7 cellular contexts compared by ENCODE assay signal in genomic region chr1:201719812-201720521, GRCh38.
DNase-seq lines count a peak whose midpoint lies in the region; TF ChIP-seq lines count a peak whose summit lies in the region.

No MANE protein-coding gene starts in this region.

- TF ChIP-seq EP300 in transverse colon (IDR thresholded peaks at IDR 0.05; ENCODE audit: low read depth): no peak

- H3K27me3 ChIP-seq in ectodermal cell (ENCODE audit: control insufficient read depth, insufficient read depth, low read length, poor library complexity, severe bottlenecking): no peaks in the 10 kb centered on the region
- H3K27me3 ChIP-seq in transverse colon: no peaks in the 10 kb centered on the region

- intact Hi-C loops in transverse colon (cut with DNase I; ENCODE audit: low total_unique reads): no loop called here

- peak overlapping the region; percentile 9 for H3K27ac ChIP-seq in ectodermal cell (ENCODE audit: insufficient read depth, low read depth, low read length, poor library complexity, severe bottlenecking)
- H3K27ac ChIP-seq in mesodermal cell (ENCODE audit: low read depth, low read length, severe bottlenecking): peak overlapping the region; percentile 95
- peak overlapping the region; percentile 69 to 87 (median 78) for H3K27ac ChIP-seq in transverse colon

- TF ChIP-seq CTCF in transverse colon (IDR thresholded peaks at IDR 0.05): no peak

- no peak overlapping the region for H3K4me3 ChIP-seq in ectodermal cell (ENCODE audit: insufficient read depth, low read depth, low read length)
- no peak overlapping the region for H3K4me3 ChIP-seq in mesodermal cell (ENCODE audit: extremely low read depth, insufficient read depth, low read length, poor library complexity, severe bottlenecking)
- H3K4me3 ChIP-seq in transverse colon: no peak overlapping the region

- peak; percentile 42 for DNase-seq in NCI-H2171 (lab: John Stamatoyannopoulos, UW)
- peak; percentile 56 for DNase-seq in transverse colon
- no peak for DNase-seq in activated T-cell treated with anti-CD3 and anti-CD28 coated beads for 4 hours
- DNase-seq in activated CD4-positive, alpha-beta T cell treated with anti-CD3 and anti-CD28 coated beads for 48 hours: no peak
- DNase-seq in stimulated activated CD4-positive, alpha-beta T cell treated with anti-CD3 and anti-CD28 coated beads, Interleukin-2, amount 100 ng/mL, for 24 hours: no peak

- in situ Hi-C loops in transverse colon (cut with MboI; ENCODE audit: low pct_ligation_motif_present in 1 of 4, low pct_unique_long_range_greater_than_20kb in 1 of 4, low sequenced_read_pairs in 3 of 4): loop anchor here in 1 of 4 donors (10.0 kb wide), 1 partner anchor 65 kb away; no protein-coding TSS in a partner anchor

- no peaks in the 10 kb centered on the region for H3K9me3 ChIP-seq in ectodermal cell (ENCODE audit: control insufficient read depth, low read length)
- H3K9me3 ChIP-seq in mesodermal cell (ENCODE audit: control insufficient read depth, low read length): no peaks in the 10 kb centered on the region
- no peaks in the 10 kb centered on the region for H3K9me3 ChIP-seq in transverse colon

- no peak for TF ChIP-seq POLR2A in transverse colon (IDR thresholded peaks at IDR 0.05)

- WGBS in ectodermal cell, 2 experiments: 42 to 46% methylated on average over 9 of the region's 9 CpGs
- WGBS in mesodermal cell (ENCODE audit: insufficient coverage in 2 of 2), 2 experiments: 60% methylated on average over 6 to 7 of the region's 9 CpGs
- 63% methylated on average over 9 of the region's 9 CpGs; no CpG with 5 or more reads in 1 of the 2 donors for WGBS in transverse colon (ENCODE audit: low coverage in 1 of 2), 2 donors

- no peaks in the 10 kb centered on the region for H3K36me3 ChIP-seq in ectodermal cell (ENCODE audit: control insufficient read depth, insufficient read depth, low read length)
- peaks cover 30% of the 10 kb centered on the region for H3K36me3 ChIP-seq in mesodermal cell (ENCODE audit: control insufficient read depth, insufficient read depth, low read length)
- H3K36me3 ChIP-seq in transverse colon: no peaks in the 10 kb centered on the region

- H3K4me1 ChIP-seq in ectodermal cell (ENCODE audit: control insufficient read depth, insufficient read depth, low read length): peaks cover 28% of the 10 kb centered on the region
- H3K4me1 ChIP-seq in mesodermal cell (ENCODE audit: control insufficient read depth, insufficient read depth, low read length, poor library complexity, severe bottlenecking): peaks cover 76% of the 10 kb centered on the region
- H3K4me1 ChIP-seq in transverse colon: peaks cover 28 to 64% (median 34%) of the 10 kb centered on the region in 4 donors

Comparison
In these comparisons a context has a peak if more than half of its experiments do, and no peak if none do; other contexts are left out.
1. DNase-seq: peak in NCI-H2171 (single experiment) and transverse colon (single experiment); none in activated T-cell treated with anti-CD3 and anti-CD28 coated beads for 4 hours (single experiment), activated CD4-positive, alpha-beta T cell treated with anti-CD3 and anti-CD28 coated beads for 48 hours (single experiment) and stimulated activated CD4-positive, alpha-beta T cell treated with anti-CD3 and anti-CD28 coated beads, Interleukin-2, amount 100 ng/mL, for 24 hours (0 of 2).
2. H3K27ac ChIP-seq: peak in every context shown above with its lines; median percentile 95 in mesodermal cell; 78 in transverse colon; 9 in ectodermal cell.